Comparison of ENCODE assay signal across 14 cellular contexts in the genomic region with DNA sequence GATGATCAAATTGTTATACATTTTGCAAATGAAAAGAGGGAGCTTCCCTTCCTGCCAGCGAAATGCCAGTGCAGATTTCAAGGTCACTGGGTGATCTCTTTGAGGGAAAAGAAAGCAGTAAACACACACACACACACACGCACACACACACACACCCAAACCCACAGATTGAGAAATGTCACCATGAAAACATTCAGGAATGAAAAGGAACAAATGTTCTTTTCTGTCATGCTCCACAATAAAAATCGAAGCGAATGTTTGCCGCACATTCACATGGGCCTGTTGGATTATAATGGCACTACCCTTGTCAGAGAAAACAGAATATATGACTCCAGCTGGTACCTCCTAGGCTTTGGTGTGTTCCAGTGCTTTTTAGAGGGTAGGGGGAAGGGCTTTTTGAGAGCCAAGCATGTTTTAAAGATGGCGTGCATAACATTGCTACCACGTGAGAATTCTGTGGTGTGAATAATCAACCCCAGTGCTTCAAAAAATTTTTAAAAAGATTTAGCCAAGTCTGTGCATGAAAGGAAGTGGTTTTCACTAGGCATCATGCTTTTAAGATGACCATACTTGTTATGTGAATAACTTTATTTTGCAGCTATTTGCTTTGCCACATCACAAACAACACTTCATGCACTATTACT.
A peak's percentile ranks its signal among the peaks of the same experiment; 100 is the strongest.
DNase-seq lines count a peak whose midpoint lies in the region.
"Had no signal": no experiment of that assay in that cellular context is flagged by ENCODE, and none has a peak within 500 bp of the region (broad histone marks: within the 10 kb centered on the region; RNA-seq: fewer than 3 reads in every experiment).

No MANE protein-coding gene starts in this region.

- no peaks in the 10 kb centered on the region for H3K79me2 ChIP-seq in GM23248 (ENCODE audit: insufficient read depth)

- H3K27ac ChIP-seq in GM23248, result peak overlapping the region; percentile 70
- H3K27ac ChIP-seq in CD4-positive, alpha-beta memory T cell (ENCODE audit: low read depth, low read length), result no peak overlapping the region

- H3K27me3 ChIP-seq in GM23248 (replicated peaks; ENCODE audit: insufficient read depth) (no peaks in the 10 kb centered on the region), adipocyte (replicated peaks; ENCODE audit: control insufficient read depth, insufficient read depth, low read length) (no peaks in the 10 kb centered on the region), skeletal muscle satellite cell (ENCODE audit: control insufficient read depth, insufficient read depth, low read length) (no peaks in the 10 kb centered on the region)
- no peaks in the 10 kb centered on the region for H3K27me3 ChIP-seq in CD4-positive, alpha-beta memory T cell (ENCODE audit: insufficient read depth, low read length)

- H3K4me1 Mint-ChIP-seq in CD4-positive, alpha-beta memory T cell, result no peaks in the 10 kb centered on the region

- peaks cover 23% of the 10 kb centered on the region for H3F3A ChIP-seq in GM23248 (ENCODE audit: insufficient read depth)

- intact Hi-C loops in CD4-positive, alpha-beta memory T cell (cut with micrococcal nuclease), result no loop called here

- CTCF ChIA-PET in CD4-positive, alpha-beta memory T cell (lab: Charles Lee; ENCODE audit: partially characterized antibody), result no interaction called here

- H3K4me2 ChIP-seq in GM23248 (ENCODE audit: unreplicated experiment) (peak overlapping the region; percentile 75), skeletal muscle satellite cell (ENCODE audit: low read length) (peak overlapping the region; percentile 44)

- peaks cover 5% of the 10 kb centered on the region; the same call in 1 of the 2 replicates for H3K9me2 ChIP-seq in GM23248 (ENCODE audit: insufficient read depth)

- DNase-seq in GM23248, result peak; percentile 90
- peak; percentile 48 for DNase-seq in adipocyte (ENCODE audit: low read depth)
- peak; percentile 94 for DNase-seq in foreskin melanocyte
- DNase-seq in cerebellum (ENCODE audit: low spot score), result no peak
- no peak for DNase-seq in NCI-H2029 (lab: John Stamatoyannopoulos, UW)
- no peak for DNase-seq in T-helper 9 cell
- DNase-seq in CD4-positive, alpha-beta memory T cell, result no peak
- DNase-seq: activated T-cell treated with anti-CD3 and anti-CD28 coated beads, Interleukin-2, amount 50 U/mL, for 72 hours; mucosa of descending colon; NCI-H1694; PC-3; stimulated activated naive CD4-positive, alpha-beta T cell treated with Interleukin-2 at 50 U/mL for 16 hours had no signal

- H3K27ac Mint-ChIP-seq in CD4-positive, alpha-beta memory T cell, result no peak overlapping the region
- H3K27ac Mint-ChIP-seq: activated T-cell treated with anti-CD3 and anti-CD28 coated beads, Interleukin-2, amount 50 U/mL, for 72 hours; dendritic cell treated with granulocyte-macrophage colony-stimulating factor and Interleukin-4, amounts not matched to agents 40 ng/mL and 50 ng/mL, for 4 days had no signal

- in situ Hi-C loops in GM23248 (cut with MboI), result no loop called here

- H3K4me1 ChIP-seq in GM23248 (ENCODE audit: insufficient read depth) (peaks cover 55% of the 10 kb centered on the region), adipocyte (ENCODE audit: control insufficient read depth, insufficient read depth, low read length) (no peaks in the 10 kb centered on the region), skeletal muscle satellite cell (ENCODE audit: control insufficient read depth, insufficient read depth, low read length) (peaks cover 26% of the 10 kb centered on the region)
- no peaks in the 10 kb centered on the region for H3K4me1 ChIP-seq in CD4-positive, alpha-beta memory T cell (ENCODE audit: insufficient read depth, low read length)

- peak overlapping the region; percentile 55 for H2AFZ ChIP-seq in GM23248

- H3K36me3 Mint-ChIP-seq in CD4-positive, alpha-beta memory T cell, result no peaks in the 10 kb centered on the region

- H3K4me3 ChIP-seq in GM23248, result peak overlapping the region; percentile 33
- H3K4me3 ChIP-seq in adipocyte (ENCODE audit: low read length), result no peak overlapping the region
- peak overlapping the region; percentile 15 for H3K4me3 ChIP-seq in skeletal muscle satellite cell (ENCODE audit: low read length)
- H3K4me3 ChIP-seq in CD4-positive, alpha-beta memory T cell (ENCODE audit: low read length in 2 of 2), result no peak overlapping the region
- H3K4me3 ChIP-seq: mucosa of descending colon had no signal

- H3K9me3 ChIP-seq in GM23248 (ENCODE audit: low read depth) (no peaks in the 10 kb centered on the region), adipocyte (ENCODE audit: control insufficient read depth, low read length) (no peaks in the 10 kb centered on the region), skeletal muscle satellite cell (replicated peaks; ENCODE audit: low read length) (no peaks in the 10 kb centered on the region)
- H3K9me3 ChIP-seq in CD4-positive, alpha-beta memory T cell (ENCODE audit: control insufficient read depth in 1 of 2, low read length in 2 of 2), result no peaks in the 10 kb centered on the region
- H3K9me3 ChIP-seq: mucosa of descending colon had no signal

- H3K9ac ChIP-seq in GM23248, result peak overlapping the region; percentile 11; the same call in 1 of the 2 replicates
- H3K9ac ChIP-seq in adipocyte (ENCODE audit: low read length), result no peak overlapping the region
- peak overlapping the region; percentile 24 for H3K9ac ChIP-seq in skeletal muscle satellite cell (ENCODE audit: low read depth, low read length)

- H3K27me3 Mint-ChIP-seq in CD4-positive, alpha-beta memory T cell, result no peaks in the 10 kb centered on the region

- H3K4me3 Mint-ChIP-seq in CD4-positive, alpha-beta memory T cell, result no peak overlapping the region
- H3K4me3 Mint-ChIP-seq: activated T-cell treated with anti-CD3 and anti-CD28 coated beads, Interleukin-2, amount 50 U/mL, for 72 hours; dendritic cell treated with granulocyte-macrophage colony-stimulating factor and Interleukin-4, amounts not matched to agents 40 ng/mL and 50 ng/mL, for 4 days had no signal

- peaks cover 0 to 11% (median 4%) of the 10 kb centered on the region in 8 donors for H3K9me3 Mint-ChIP-seq in CD4-positive, alpha-beta memory T cell
- H3K9me3 Mint-ChIP-seq: dendritic cell treated with granulocyte-macrophage colony-stimulating factor and Interleukin-4, amounts not matched to agents 40 ng/mL and 50 ng/mL, for 4 days had no signal

- H4K20me1 ChIP-seq in GM23248 (ENCODE audit: insufficient read depth), result no peaks in the 10 kb centered on the region

- POLR2A ChIA-PET in CD4-positive, alpha-beta memory T cell (lab: Charles Lee; ENCODE audit: partially characterized antibody), result no interaction called here

- 16 to 20% methylated on average over 7 of the region's 7 CpGs for WGBS in GM23248 (ENCODE audit: low coverage in 1 of 2, low lambda C conversion rate in 2 of 2, missing lambda C conversion rate in 2 of 2), 2 experiments

- no peaks in the 10 kb centered on the region for H3K36me3 ChIP-seq in GM23248 (ENCODE audit: low read depth)
- H3K36me3 ChIP-seq in adipocyte (ENCODE audit: control insufficient read depth, insufficient read depth, low read length, severe bottlenecking), result no peaks in the 10 kb centered on the region
- no peaks in the 10 kb centered on the region for H3K36me3 ChIP-seq in skeletal muscle satellite cell (ENCODE audit: insufficient read depth, low read length)
- no peaks in the 10 kb centered on the region for H3K36me3 ChIP-seq in CD4-positive, alpha-beta memory T cell (ENCODE audit: insufficient read depth, low read length)

Comparison
In these comparisons a context has a peak if more than half of its experiments do, and no peak if none do; other contexts are left out.
1. DNase-seq: peak in GM23248 (single experiment), adipocyte (single experiment) and foreskin melanocyte (single experiment); none in cerebellum (single experiment), NCI-H2029 (single experiment), T-helper 9 cell (single experiment) and CD4-positive, alpha-beta memory T cell (0 of 5).
2. H3K4me3 ChIP-seq: peak in GM23248 (single experiment) and skeletal muscle satellite cell (single experiment); none in adipocyte (single experiment) and CD4-positive, alpha-beta memory T cell (0 of 2).